15 cellular contexts compared by ENCODE assay signal in genomic region chr2:171405546-171405945, GRCh38.
"Had no signal": no experiment of that assay in that cellular context is flagged by ENCODE, and none has a peak within 500 bp of the region (broad histone marks: within the 10 kb centered on the region; RNA-seq: fewer than 3 reads in every experiment).

No MANE protein-coding gene starts in this region.

- H3K4me3 Mint-ChIP-seq: activated CD4-positive, alpha-beta T cell treated with anti-CD3 and anti-CD28 coated beads, Interleukin-2, amount 10 ng/mL, durations not matched to agents 7 days and 5 days; activated naive CD8-positive, alpha-beta T cell treated with anti-CD3 and anti-CD28 coated beads, Interleukin-2, amount 10 ng/mL, durations not matched to agents 7 days and 5 days; activated T-cell treated with anti-CD3 and anti-CD28 coated beads, Interleukin-2, amount 50 U/mL, for 4 hours; mesothelial cell of epicardium; neural progenitor cell had no signal

- H3K4me1 ChIP-seq: thyroid gland had no signal

- H3K4me2 ChIP-seq: neural progenitor cell had no signal

- H2AFZ ChIP-seq: neural progenitor cell, parathyroid adenoma had no signal

- FAIRE-seq: endometrium, urothelium cell line had no signal

- ATAC-seq: activated T-cell treated with anti-CD3 and anti-CD28 coated beads, Interleukin-2, amount 50 U/mL, for 4 hours had no signal

- H3K27me3 Mint-ChIP-seq: activated CD4-positive, alpha-beta T cell treated with anti-CD3 and anti-CD28 coated beads, Interleukin-2, amount 10 ng/mL, durations not matched to agents 7 days and 5 days; activated naive CD8-positive, alpha-beta T cell treated with anti-CD3 and anti-CD28 coated beads, Interleukin-2, amount 10 ng/mL, durations not matched to agents 7 days and 5 days had no signal

- H3K79me2 ChIP-seq: parathyroid adenoma had no signal

- H3K27me3 ChIP-seq: esophagus muscularis mucosa, neural progenitor cell, thyroid gland had no signal

- H3K36me3 ChIP-seq: esophagus muscularis mucosa, thyroid gland had no signal

- H3K4me3 ChIP-seq: esophagus muscularis mucosa, neural progenitor cell, thyroid gland had no signal

- H3K9me3 ChIP-seq: thyroid gland had no signal

- H3K27ac ChIP-seq: esophagus muscularis mucosa, neural progenitor cell, parathyroid adenoma, thyroid gland, VCaP had no signal

- DNase-seq: activated CD4-positive, alpha-beta T cell treated with anti-CD3 and anti-CD28 coated beads, Interleukin-2, amount 10 ng/mL, durations not matched to agents 7 days and 5 days; activated gamma-delta T cell; activated naive CD8-positive, alpha-beta T cell treated with anti-CD3 and anti-CD28 coated beads, Interleukin-2, amount 10 ng/mL, durations not matched to agents 7 days and 5 days; activated T-cell treated with anti-CD3 and anti-CD28 coated beads, Interleukin-2, amount 50 U/mL, for 4 hours; anterior cingulate cortex; hypothalamus; stimulated activated CD4-positive, alpha-beta T cell treated with anti-CD3 and anti-CD28 coated beads, Interleukin-4, amount 100 ng/mL, for 4 hours; thyroid gland had no signal

- H3K9ac ChIP-seq: neural progenitor cell, parathyroid adenoma had no signal

- H3K27ac Mint-ChIP-seq: activated CD4-positive, alpha-beta T cell treated with anti-CD3 and anti-CD28 coated beads, Interleukin-2, amount 10 ng/mL, durations not matched to agents 7 days and 5 days; activated naive CD8-positive, alpha-beta T cell treated with anti-CD3 and anti-CD28 coated beads, Interleukin-2, amount 10 ng/mL, durations not matched to agents 7 days and 5 days; mesothelial cell of epicardium; neural progenitor cell had no signal
